ENCODE assay signal across 32 cellular contexts in genomic region chr10:36164556-36165504, GRCh38.
"Had no signal": no experiment of that assay in that cellular context is flagged by ENCODE, and none has a peak within 500 bp of the region (broad histone marks: within the 10 kb centered on the region; RNA-seq: fewer than 3 reads in every experiment).

No MANE protein-coding gene starts in this region.

- H3K4me2 ChIP-seq: KMS-11 had no signal

- H3K27ac ChIP-seq: adrenal gland, body of pancreas, breast epithelium, KMS-11, Peyer's patch, VCaP had no signal

- H3K36me3 ChIP-seq: adrenal gland, breast epithelium, Peyer's patch had no signal

- H3K4me3 ChIP-seq: adrenal gland, body of pancreas, breast epithelium, Peyer's patch had no signal

- DNase-seq: activated CD4-positive, alpha-beta memory T cell treated with anti-CD3 and anti-CD28 coated beads, Interleukin-2, amount 10 ng/mL, durations not matched to agents 7 days and 5 days; activated CD4-positive, alpha-beta T cell treated with anti-CD3 and anti-CD28 coated beads for 1 hour; activated CD4-positive, alpha-beta T cell treated with anti-CD3 and anti-CD28 coated beads for 48 hours; activated CD4-positive, CD25-positive, alpha-beta regulatory T cell; activated CD8-positive, alpha-beta memory T cell treated with anti-CD3 and anti-CD28 coated beads for 24 hours; activated gamma-delta T cell treated with Interleukin-2 at 50 U/mL for 16 hours; activated naive CD4-positive, alpha-beta T cell treated with anti-CD3 and anti-CD28 coated beads for 36 hours; activated T-cell treated with anti-CD3 and anti-CD28 coated beads, Interleukin-2, amount 50 U/mL, for 24 hours; adrenal gland; central memory CD4-positive, alpha-beta T cell; MM.1S; MV-4-11; NCI-H1092; NCI-H1436 treated with DMSO at 0.1 percent for 48 hours; NCI-H1694 treated with DMSO at 0.1 percent for 48 hours; NCI-H2029; NCI-H510A; NCI-H526; NCI-H748 treated with DMSO at 0.1 percent for 48 hours; NK-92 treated with Interleukin-12 subunit alpha and Interleukin-12 subunit beta, amount 100 ng/mL, for 24 hours; PC-3; Peyer's patch; RPMI8226; SW 1271; T-helper 1 cell; T-helper 2 cell; T-helper 9 cell had no signal

- ATAC-seq: activated naive CD4-positive, alpha-beta T cell treated with anti-CD3 and anti-CD28 coated beads, Interleukin-2, amount 50 U/mL, for 72 hours; body of pancreas; PC-3 had no signal

- H3K9ac ChIP-seq: KMS-11 had no signal

- H3K27me3 ChIP-seq: adrenal gland, body of pancreas, breast epithelium, Peyer's patch had no signal

- H3K9me3 ChIP-seq: adrenal gland, body of pancreas, breast epithelium, Peyer's patch had no signal

- H3K4me1 ChIP-seq: adrenal gland, body of pancreas, breast epithelium, Peyer's patch had no signal
